ENCODE assay signal across 8 cellular contexts in the genomic region with DNA sequence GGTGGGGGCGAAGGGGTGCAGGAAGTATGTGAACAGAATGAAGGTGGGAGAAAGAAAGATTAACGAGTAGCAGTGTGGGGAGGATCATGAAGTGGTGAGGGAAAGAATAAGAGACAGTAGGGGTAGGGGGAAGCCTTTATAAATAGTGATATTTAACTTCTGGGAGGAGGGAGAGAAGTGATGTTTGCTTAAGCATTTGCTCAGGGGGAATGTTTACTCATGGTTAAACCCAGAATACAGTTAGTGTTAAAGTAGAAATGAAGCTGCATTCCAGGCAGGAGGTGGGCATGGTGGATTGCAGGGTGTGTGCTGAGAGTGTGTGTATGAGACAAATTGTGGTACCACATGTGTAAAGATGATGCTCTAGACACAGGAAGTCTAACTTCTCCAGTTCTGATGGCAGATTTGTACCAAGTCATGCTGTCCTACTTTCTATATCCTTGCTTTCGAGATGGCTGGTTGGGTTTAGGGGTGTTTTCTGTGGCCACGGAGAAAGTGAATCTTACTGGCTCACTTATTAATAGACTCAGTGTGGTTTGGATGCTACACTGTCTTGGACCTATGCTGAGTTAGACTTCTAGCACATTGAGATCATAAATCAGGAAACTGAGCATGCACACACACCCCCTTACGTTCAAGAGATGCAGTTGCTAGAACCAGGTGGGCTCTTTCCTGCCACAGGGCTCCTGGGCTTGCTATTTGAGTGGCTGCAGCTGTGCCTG.
DNase-seq lines count a peak whose midpoint lies in the region; ATAC-seq and TF ChIP-seq lines count a peak whose summit lies in the region.

No MANE protein-coding gene starts in this region.

- ATAC-seq in GM21619 (IDR thresholded peaks at IDR 0.05; ENCODE audit: unreplicated experiment), result peak; percentile 85

- TF ChIP-seq CTCF in GM12865 (IDR thresholded peaks at IDR 0.05; ENCODE audit: insufficient read depth, low read depth, low read length, missing control alignments), result peak; percentile 19

- DNase-seq in GM12865 (ENCODE audit: low read depth) (peak; percentile 92), NAMALWA (ENCODE audit: low spot score) (peak; percentile 95), germinal center (ENCODE audit: low spot score) (peak; percentile 56), amniotic stem cell (lab: John Stamatoyannopoulos, UW) (no peak), T1000 (lab: John Stamatoyannopoulos, UW) (no peak), NCI-H2029 treated with DMSO at 0.1 percent for 48 hours (lab: John Stamatoyannopoulos, UW) (no peak), nucleus accumbens (lab: John Stamatoyannopoulos, UW) (no peak)

- H3K4me3 ChIP-seq in GM12865 (ENCODE audit: low read depth, low read length), result no peak overlapping the region

Comparison
In these comparisons a context has a peak if more than half of its experiments do, and no peak if none do; other contexts are left out.
1. DNase-seq: peak in GM12865 (single experiment), NAMALWA (single experiment) and germinal center (single experiment); none in amniotic stem cell (single experiment), T1000 (single experiment), NCI-H2029 treated with DMSO at 0.1 percent for 48 hours (single experiment) and nucleus accumbens (0 of 56).